25 cellular contexts compared by ENCODE assay signal in genomic region chr2:200459101-200459500, GRCh38.
"Had no signal": no experiment of that assay in that cellular context is flagged by ENCODE, and none has a peak within 500 bp of the region (broad histone marks: within the 10 kb centered on the region; RNA-seq: fewer than 3 reads in every experiment).

No MANE protein-coding gene starts in this region.

- FAIRE-seq: RCC 7860 had no signal

- DNase-seq: activated CD4-positive, alpha-beta memory T cell treated with anti-CD3 and anti-CD28 coated beads for 36 hours; activated CD4-positive, alpha-beta T cell treated with anti-CD3 and anti-CD28 coated beads, Interleukin-2, amount 10 ng/mL, durations not matched to agents 7 days and 5 days; activated CD4-positive, CD25-positive, alpha-beta regulatory T cell; activated CD8-positive, alpha-beta memory T cell treated with anti-CD3 and anti-CD28 coated beads for 24 hours; activated gamma-delta T cell; activated naive CD4-positive, alpha-beta T cell treated with anti-CD3 and anti-CD28 coated beads for 36 hours; activated T-cell treated with anti-CD3 and anti-CD28 coated beads, Interleukin-2, amount 50 U/mL, for 4 hours; amygdala; brain microvascular endothelial cell; KG1; NCI-H1048; NCI-H146; NCI-H1930; NCI-H2171; NCI-H2227 treated with DMSO at 0.1 percent for 48 hours; NCI-H446 treated with DMSO at 0.1 percent for 48 hours; NCI-H524 treated with DMSO at 0.1 percent for 48 hours; NCI-H748 treated with DMSO at 0.1 percent for 48 hours; NK-92 treated with Interleukin-12 subunit alpha and Interleukin-12 subunit beta, amount 100 ng/mL, for 24 hours; SHP77 treated with DMSO at 0.1 percent for 48 hours; T-helper 17 cell; T-helper 9 cell had no signal

- ATAC-seq: activated T-cell treated with anti-CD3 and anti-CD28 coated beads, Interleukin-2, amount 50 U/mL, for 4 hours; activated T-helper 17 cell treated with anti-CD3 and anti-CD28 coated beads, Interleukin-2, amount 50 U/mL, for 72 hours; T-helper 17 cell had no signal

- H3K27me3 ChIP-seq: brain microvascular endothelial cell, cardiac muscle cell had no signal

- H3K4me3 ChIP-seq: cardiac muscle cell had no signal

- H3K36me3 ChIP-seq: cardiac muscle cell had no signal

- H3K27ac ChIP-seq: brain microvascular endothelial cell, cardiac muscle cell had no signal
